ENCODE assay signal across 8 cellular contexts in genomic region chr1:167454304-167454928, GRCh38.
DNase-seq lines count a peak whose midpoint lies in the region; ATAC-seq, FAIRE-seq and TF ChIP-seq lines count a peak whose summit lies in the region.

No MANE protein-coding gene starts in this region.

- no peaks in the 10 kb centered on the region for H3K27me3 ChIP-seq in A673 (replicated peaks; ENCODE audit: insufficient read depth, low read depth, low read length, poor library complexity)

- H3K27me3 Mint-ChIP-seq in activated T-helper 1 cell treated with anti-CD3 and anti-CD28 coated beads, Interleukin-12 subunit alpha, Interleukin-12 subunit beta, Interleukin-2, Interleukin-4 antibody, amounts not matched to agents 30 ng/mL and 10 ng/mL and 1 ng/mL, durations not matched to agents 14 hours and 24 hours and 36 hours (ENCODE audit: insufficient read depth) = no peaks in the 10 kb centered on the region

- no peaks in the 10 kb centered on the region for H3K36me3 ChIP-seq in A673 (ENCODE audit: insufficient read depth, low read length, poor library complexity, severe bottlenecking)

- DNase-seq in A673 (ENCODE audit: low spot score) (no peak), iPS-NIHi7 (ENCODE audit: extremely low spot score) (peak; percentile 53), GM19239 (ENCODE audit: insufficient read length, low spot score) (no peak), COLO668 (lab: John Stamatoyannopoulos, UW; ENCODE audit: unreplicated experiment) (no peak)
- DNase-seq in activated T-helper 1 cell treated with anti-CD3 and anti-CD28 coated beads, Interleukin-12 subunit alpha, Interleukin-12 subunit beta, Interleukin-2, Interleukin-4 antibody, amounts not matched to agents 30 ng/mL and 10 ng/mL and 1 ng/mL, durations not matched to agents 14 hours and 24 hours and 36 hours (ENCODE audit: low spot score) = no peak
- DNase-seq in activated CD4-positive, alpha-beta T cell treated with anti-CD3 and anti-CD28 coated beads, Interleukin-2, amount 50 U/mL, for 1 hour = no peak

- H3K27ac ChIP-seq in A673 (ENCODE audit: low read depth, low read length, poor library complexity, severe bottlenecking) (no peak overlapping the region), temporal lobe (ENCODE audit: low read depth, low read length) (peak overlapping the region; percentile 36)

- H3K36me3 Mint-ChIP-seq in activated T-helper 1 cell treated with anti-CD3 and anti-CD28 coated beads, Interleukin-12 subunit alpha, Interleukin-12 subunit beta, Interleukin-2, Interleukin-4 antibody, amounts not matched to agents 30 ng/mL and 10 ng/mL and 1 ng/mL, durations not matched to agents 14 hours and 24 hours and 36 hours (ENCODE audit: low read depth) = peaks cover 35% of the 10 kb centered on the region

- peak overlapping the region; percentile 80 for H3K4me3 Mint-ChIP-seq in activated T-helper 1 cell treated with anti-CD3 and anti-CD28 coated beads, Interleukin-12 subunit alpha, Interleukin-12 subunit beta, Interleukin-2, Interleukin-4 antibody, amounts not matched to agents 30 ng/mL and 10 ng/mL and 1 ng/mL, durations not matched to agents 14 hours and 24 hours and 36 hours

- POLR2A ChIA-PET in A673 (lab: Charles Lee; ENCODE audit: low non-redundant PET) = interaction anchor here (0.6 kb wide), 1 partner anchor 80 kb away, joined by 3 read pairs; no protein-coding TSS in a partner anchor

- intact Hi-C loops in A673 (cut with micrococcal nuclease; ENCODE audit: unreplicated experiment) = no loop called here
- intact Hi-C loops in activated T-helper 1 cell treated with anti-CD3 and anti-CD28 coated beads, Interleukin-12 subunit alpha, Interleukin-12 subunit beta, Interleukin-2, Interleukin-4 antibody, amounts not matched to agents 30 ng/mL and 10 ng/mL and 1 ng/mL, durations not matched to agents 14 hours and 24 hours and 36 hours (cut with micrococcal nuclease) = no loop called here

- H3K4me3 ChIP-seq in A673 (ENCODE audit: low read depth, low read length, poor library complexity, severe bottlenecking) = peak overlapping the region; percentile 68

- H3K4me1 ChIP-seq in A673 (ENCODE audit: insufficient read depth, low read length, poor library complexity, severe bottlenecking) = no peaks in the 10 kb centered on the region

- no peaks in the 10 kb centered on the region for H3K9me3 Mint-ChIP-seq in activated T-helper 1 cell treated with anti-CD3 and anti-CD28 coated beads, Interleukin-12 subunit alpha, Interleukin-12 subunit beta, Interleukin-2, Interleukin-4 antibody, amounts not matched to agents 30 ng/mL and 10 ng/mL and 1 ng/mL, durations not matched to agents 14 hours and 24 hours and 36 hours

- ATAC-seq in HG02884 (IDR thresholded peaks at IDR 0.05; ENCODE audit: unreplicated experiment) = peak; percentile 22

- CTCF ChIA-PET in A673 (lab: Charles Lee) = interaction anchor here (0.8 kb wide), 1 partner anchor 234 kb away, joined by 8 read pairs; the partner anchor contains the start of gene POU2F1

- TF ChIP-seq CTCF in A673 (conservative IDR thresholded peaks at IDR 0.05; ENCODE audit: low read depth, low read length) = no peak

- H3K27ac Mint-ChIP-seq in activated T-helper 1 cell treated with anti-CD3 and anti-CD28 coated beads, Interleukin-12 subunit alpha, Interleukin-12 subunit beta, Interleukin-2, Interleukin-4 antibody, amounts not matched to agents 30 ng/mL and 10 ng/mL and 1 ng/mL, durations not matched to agents 14 hours and 24 hours and 36 hours = peak overlapping the region; percentile 75

- BruUV-seq in A673 (replicated peaks; lab: Mats Ljungman, UMichigan) = no TSS peak

- H3K9me3 ChIP-seq in A673 (ENCODE audit: low read depth, low read length, poor library complexity, severe bottlenecking) = no peaks in the 10 kb centered on the region

- H3K4me1 Mint-ChIP-seq in activated T-helper 1 cell treated with anti-CD3 and anti-CD28 coated beads, Interleukin-12 subunit alpha, Interleukin-12 subunit beta, Interleukin-2, Interleukin-4 antibody, amounts not matched to agents 30 ng/mL and 10 ng/mL and 1 ng/mL, durations not matched to agents 14 hours and 24 hours and 36 hours (ENCODE audit: low read depth) = peaks cover 59% of the 10 kb centered on the region

- no peak for FAIRE-seq in GM19239 (lab: Jason Lieb, UNC)
